In genomic region chr2:66840321-66841014, GRCh38 we compare ENCODE assay signal across 15 cellular contexts.
DNase-seq lines count a peak whose midpoint lies in the region; ATAC-seq and TF ChIP-seq lines count a peak whose summit lies in the region.
"Had no signal": no experiment of that assay in that cellular context is flagged by ENCODE, and none has a peak within 500 bp of the region (broad histone marks: within the 10 kb centered on the region; RNA-seq: fewer than 3 reads in every experiment).

No MANE protein-coding gene starts in this region.

- H3K9me3 ChIP-seq in IMR-90 (ENCODE audit: control insufficient read depth, insufficient read depth, low read length): no peaks in the 10 kb centered on the region
- H3K9me3 ChIP-seq in lower lobe of right lung: no peaks in the 10 kb centered on the region
- H3K9me3 ChIP-seq in transverse colon: no peaks in the 10 kb centered on the region
- no peaks in the 10 kb centered on the region for H3K9me3 ChIP-seq in Caco-2
- no peaks in the 10 kb centered on the region for H3K9me3 ChIP-seq in heart right ventricle

- H3K4me1 ChIP-seq in IMR-90 (ENCODE audit: control insufficient read depth, insufficient read depth, low read length): peaks cover 14% of the 10 kb centered on the region
- H3K4me1 ChIP-seq in lower lobe of right lung: no peaks in the 10 kb centered on the region
- H3K4me1 ChIP-seq in transverse colon: peaks cover 0 to 3% (median 1%) of the 10 kb centered on the region in 4 donors
- H3K4me1 ChIP-seq in Caco-2: peaks cover 17% of the 10 kb centered on the region
- no peaks in the 10 kb centered on the region for H3K4me1 ChIP-seq in heart right ventricle

- H3K4me3 ChIP-seq in IMR-90 (ENCODE audit: insufficient read depth, low read depth, low read length): peak overlapping the region; percentile 37; the same call in 1 of the 2 replicates
- H3K4me3 ChIP-seq in lower lobe of right lung: no peak overlapping the region
- no peak overlapping the region for H3K4me3 ChIP-seq in transverse colon
- no peak overlapping the region for H3K4me3 ChIP-seq in Caco-2 (ENCODE audit: low read depth, low read length)
- H3K4me3 ChIP-seq in heart right ventricle: no peak overlapping the region

- H3K4me1 Mint-ChIP-seq in chondrocyte (ENCODE audit: low read depth) (peaks cover 38% of the 10 kb centered on the region), Caco-2 (ENCODE audit: low read depth, unreplicated experiment) (peaks cover 7% of the 10 kb centered on the region)
- no peaks in the 10 kb centered on the region for H3K4me1 Mint-ChIP-seq in T-helper 2 cell treated with Interferon-gamma antibody and Interleukin-4, amounts not matched to agents 5 μg/mL and 100 μg/mL, for 36 hours (ENCODE audit: low read depth)
- H3K4me1 Mint-ChIP-seq: activated CD4-positive, alpha-beta memory T cell treated with anti-CD3 and anti-CD28 coated beads, Interleukin-2, amount 10 ng/mL, durations not matched to agents 7 days and 5 days; stimulated activated naive B cell treated with anti-CD40 and anti-IgM and Interleukin-4, amounts not matched to agents 10 μg/mL and 1 μg/mL and 100 μg/mL, for 72 hours had no signal

- H3K4me3 Mint-ChIP-seq in chondrocyte (ENCODE audit: unreplicated experiment): no peak overlapping the region
- H3K4me3 Mint-ChIP-seq in T-helper 2 cell treated with Interferon-gamma antibody and Interleukin-4, amounts not matched to agents 5 μg/mL and 100 μg/mL, for 36 hours: no peak overlapping the region
- H3K4me3 Mint-ChIP-seq in Caco-2 (ENCODE audit: unreplicated experiment): no peak overlapping the region
- H3K4me3 Mint-ChIP-seq: activated CD4-positive, alpha-beta memory T cell treated with anti-CD3 and anti-CD28 coated beads, Interleukin-2, amount 10 ng/mL, durations not matched to agents 7 days and 5 days; activated naive CD4-positive, alpha-beta T cell treated with anti-CD3 and anti-CD28 coated beads for 36 hours; dendritic cell treated with granulocyte-macrophage colony-stimulating factor and Interleukin-4, amounts not matched to agents 40 ng/mL and 50 ng/mL, for 4 days; stimulated activated naive B cell treated with anti-CD40 and anti-IgM and Interleukin-4, amounts not matched to agents 10 μg/mL and 1 μg/mL and 100 μg/mL, for 72 hours had no signal

- peak overlapping the region; percentile 87 for H4K91ac ChIP-seq in IMR-90 (ENCODE audit: insufficient read depth, low read depth, low read length)

- H3K79me1 ChIP-seq in IMR-90 (ENCODE audit: low read depth in 1 of 2, low read length in 2 of 2): peaks cover 0 to 8% of the 10 kb centered on the region in 2 experiments; a peak in 2 of 4 replicates

- H3K9ac ChIP-seq in IMR-90 (ENCODE audit: low read depth, low read length): peak overlapping the region; percentile 37

- peak overlapping the region; percentile 100 for H2BK5ac ChIP-seq in IMR-90 (ENCODE audit: low read depth, low read length, poor library complexity, severe bottlenecking)

- TF ChIP-seq CTCF in IMR-90 (conservative IDR thresholded peaks at IDR 0.05; ENCODE audit: low read depth, low read length) (no peak), chondrocyte (IDR thresholded peaks at IDR 0.05) (no peak), lower lobe of right lung (IDR thresholded peaks at IDR 0.05) (no peak), transverse colon (IDR thresholded peaks at IDR 0.05) (no peak), Caco-2 (IDR thresholded peaks at IDR 0.05; ENCODE audit: insufficient read depth in 1 of 2, low read depth in 1 of 2, low read length in 1 of 2, severe bottlenecking in 1 of 2, unreplicated experiment in 1 of 2) (no peak), heart right ventricle (IDR thresholded peaks at IDR 0.05) (no peak)

- no peak for TF ChIP-seq RAD21 in IMR-90 (IDR thresholded peaks at IDR 0.05; ENCODE audit: low read length)

- H3K9me1 ChIP-seq in IMR-90 (ENCODE audit: insufficient read depth, low read length): peaks cover 7% of the 10 kb centered on the region; the same call in 1 of the 2 replicates

- TF ChIP-seq POLR2A in IMR-90 (IDR thresholded peaks at IDR 0.05; ENCODE audit: low read depth, low read length): peak; percentile 71
- no peak for TF ChIP-seq POLR2A in transverse colon (IDR thresholded peaks at IDR 0.05)

- H2BK20ac ChIP-seq in IMR-90 (ENCODE audit: low read depth, low read length): peak overlapping the region; percentile 98

- TF ChIP-seq EP300 in transverse colon (IDR thresholded peaks at IDR 0.05; ENCODE audit: low read depth): no peak

- H3K4me2 ChIP-seq in IMR-90 (ENCODE audit: low read depth, low read length): peak overlapping the region; percentile 82

- DNase-seq in IMR-90 (peak; percentile 75), chondrocyte (ENCODE audit: low spot score) (no peak), lower lobe of right lung (no peak), transverse colon (no peak), Caco-2 (no peak), heart right ventricle (no peak)
- no peak for DNase-seq in T-helper 2 cell treated with Interferon-gamma antibody and Interleukin-4, amounts not matched to agents 5 μg/mL and 100 μg/mL, for 36 hours (ENCODE audit: low spot score)
- DNase-seq: activated CD4-positive, alpha-beta memory T cell treated with anti-CD3 and anti-CD28 coated beads, Interleukin-2, amount 10 ng/mL, durations not matched to agents 7 days and 5 days; activated naive CD4-positive, alpha-beta T cell treated with anti-CD3 and anti-CD28 coated beads for 36 hours; stimulated activated CD4-positive, alpha-beta T cell treated with anti-CD3 and anti-CD28 coated beads, Interleukin-4, amount 100 ng/mL, for 1 hour; stimulated activated naive B cell treated with anti-CD40 and anti-IgM and Interleukin-4, amounts not matched to agents 10 μg/mL and 1 μg/mL and 100 μg/mL, for 72 hours had no signal

- H3K36me3 ChIP-seq in IMR-90 (ENCODE audit: control insufficient read depth, insufficient read depth, low read length) (no peaks in the 10 kb centered on the region), lower lobe of right lung (no peaks in the 10 kb centered on the region), transverse colon (no peaks in the 10 kb centered on the region), Caco-2 (ENCODE audit: control insufficient read depth, insufficient read depth, low read length) (no peaks in the 10 kb centered on the region), heart right ventricle (no peaks in the 10 kb centered on the region)

- H3K27me3 Mint-ChIP-seq in chondrocyte (ENCODE audit: low read depth) (no peaks in the 10 kb centered on the region), Caco-2 (ENCODE audit: insufficient read depth, unreplicated experiment) (no peaks in the 10 kb centered on the region)
- no peaks in the 10 kb centered on the region for H3K27me3 Mint-ChIP-seq in T-helper 2 cell treated with Interferon-gamma antibody and Interleukin-4, amounts not matched to agents 5 μg/mL and 100 μg/mL, for 36 hours (ENCODE audit: low read depth)
- H3K27me3 Mint-ChIP-seq: activated CD4-positive, alpha-beta memory T cell treated with anti-CD3 and anti-CD28 coated beads, Interleukin-2, amount 10 ng/mL, durations not matched to agents 7 days and 5 days; dendritic cell treated with granulocyte-macrophage colony-stimulating factor and Interleukin-4, amounts not matched to agents 40 ng/mL and 50 ng/mL, for 4 days; progenitor cell of endocrine pancreas had no signal

- in situ Hi-C loops in IMR-90 (cut with MboI; ENCODE audit: low sequenced_read_pairs) (loop anchor here (10.0 kb wide), 2 partner anchors 256 to 406 kb away; partner anchors contain the start of gene MEIS1), transverse colon (cut with MboI; ENCODE audit: low pct_ligation_motif_present in 1 of 4, low pct_unique_long_range_greater_than_20kb in 1 of 4, low sequenced_read_pairs in 3 of 4) (no loop called here)

- CTCF ChIA-PET in IMR-90 (lab: Yijun Ruan, JAX) (interaction anchor here (0.6 to 1.3 kb wide), 4 partner anchors 10 to 811 kb away, joined by 3 read pairs; no protein-coding TSS in a partner anchor), Caco-2 (lab: Charles Lee) (no interaction called here)

- H2AFZ ChIP-seq in IMR-90 (replicated peaks; ENCODE audit: low read length, poor library complexity): no peak overlapping the region

- peak overlapping the region; percentile 93 for H3K4ac ChIP-seq in IMR-90 (ENCODE audit: low read depth, low read length)

- H2BK120ac ChIP-seq in IMR-90 (ENCODE audit: low read depth, low read length): peak overlapping the region; percentile 97

- H2BK15ac ChIP-seq in IMR-90 (ENCODE audit: low read depth, low read length): peak overlapping the region; percentile 67; the same call in 2 of the 3 replicates

- WGBS in IMR-90 (ENCODE audit: extremely low coverage in 2 of 2, insufficient read length in 1 of 2), 2 experiments: no CpG with 5 or more reads among the region's 8 CpGs
- 63 to 66% methylated on average over 8 of the region's 8 CpGs for WGBS in transverse colon (ENCODE audit: low coverage in 1 of 2), 2 donors
- 83 to 87% methylated on average over 8 of the region's 8 CpGs for WGBS in heart right ventricle, 2 donors

- dilution Hi-C loops in IMR-90 (cut with HindIII; ENCODE audit: low sequenced_read_pairs, unreplicated experiment): no loop called here

- H4K20me1 ChIP-seq in IMR-90 (ENCODE audit: insufficient read depth, low read length): no peaks in the 10 kb centered on the region

- H4K5ac ChIP-seq in IMR-90 (ENCODE audit: low read depth, low read length): peak overlapping the region; percentile 93

- ATAC-seq in IMR-90 (ENCODE audit: low read depth) (no peak; the same call in 1 of the 2 replicates), lower lobe of right lung (peak; percentile 12 to 53), HG03097 (IDR thresholded peaks at IDR 0.05; ENCODE audit: low FRiP score, unreplicated experiment) (no peak), heart right ventricle (no peak)
- ATAC-seq: Panc1; stimulated activated naive B cell treated with anti-CD40 and anti-IgM and Interleukin-4, amounts not matched to agents 10 μg/mL and 1 μg/mL and 100 μg/mL, for 72 hours had no signal

- peak overlapping the region; percentile 98 for H3K14ac ChIP-seq in IMR-90 (replicated peaks; ENCODE audit: low read depth, low read length)

- no peaks in the 10 kb centered on the region for H3K27me3 ChIP-seq in IMR-90 (ENCODE audit: control insufficient read depth, insufficient read depth, low read length)
- no peaks in the 10 kb centered on the region for H3K27me3 ChIP-seq in lower lobe of right lung (ENCODE audit: low read depth)
- H3K27me3 ChIP-seq in transverse colon: no peaks in the 10 kb centered on the region
- H3K27me3 ChIP-seq in Caco-2 (replicated peaks; ENCODE audit: control insufficient read depth, insufficient read depth, low read length): no peaks in the 10 kb centered on the region
- no peaks in the 10 kb centered on the region for H3K27me3 ChIP-seq in heart right ventricle

- POLR2A ChIA-PET in IMR-90 (lab: Charles Lee; ENCODE audit: unreplicated experiment): interaction anchor here (0.6 to 1.7 kb wide), 4 partner anchors 13 to 435 kb away, joined by 3 to 5 read pairs (median 4); no protein-coding TSS in a partner anchor
- POLR2A ChIA-PET in Caco-2 (lab: Charles Lee): no interaction called here

- BruUV-seq in IMR-90 (replicated peaks; lab: Mats Ljungman, UMichigan): TSS peak; percentile 97
- no TSS peak for BruUV-seq in Caco-2 (replicated peaks; lab: Mats Ljungman, UMichigan)

- peak overlapping the region; percentile 99 for H3K18ac ChIP-seq in IMR-90 (ENCODE audit: low read depth, low read length)

- H2AK5ac ChIP-seq in IMR-90 (ENCODE audit: low read depth, low read length): peak overlapping the region; percentile 38

- H3K9me3 Mint-ChIP-seq in chondrocyte (ENCODE audit: low read depth): peaks cover 7% of the 10 kb centered on the region
- H3K9me3 Mint-ChIP-seq in T-helper 2 cell treated with Interferon-gamma antibody and Interleukin-4, amounts not matched to agents 5 μg/mL and 100 μg/mL, for 36 hours: no peaks in the 10 kb centered on the region
- H3K9me3 Mint-ChIP-seq in Caco-2 (ENCODE audit: unreplicated experiment): no peaks in the 10 kb centered on the region
- H3K9me3 Mint-ChIP-seq: activated CD4-positive, alpha-beta memory T cell treated with anti-CD3 and anti-CD28 coated beads, Interleukin-2, amount 10 ng/mL, durations not matched to agents 7 days and 5 days; activated naive CD4-positive, alpha-beta T cell treated with anti-CD3 and anti-CD28 coated beads for 36 hours; dendritic cell treated with granulocyte-macrophage colony-stimulating factor and Interleukin-4, amounts not matched to agents 40 ng/mL and 50 ng/mL, for 4 days had no signal

- peak overlapping the region; percentile 43 to 89 for H4K8ac ChIP-seq in IMR-90 (ENCODE audit: low read depth in 2 of 2, low read length in 2 of 2)

- H3K23ac ChIP-seq in IMR-90 (ENCODE audit: low read depth, low read length): peak overlapping the region; percentile 95; the same call in 1 of the 2 replicates

- H3K56ac ChIP-seq in IMR-90 (ENCODE audit: extremely low read depth, insufficient read depth, low read length): peak overlapping the region; percentile 95

- H2AK9ac ChIP-seq in IMR-90 (replicated peaks; ENCODE audit: low read depth, low read length, poor library complexity): no peak overlapping the region

- no peaks in the 10 kb centered on the region for H3K36me3 Mint-ChIP-seq in chondrocyte (ENCODE audit: low read depth)
- no peaks in the 10 kb centered on the region for H3K36me3 Mint-ChIP-seq in T-helper 2 cell treated with Interferon-gamma antibody and Interleukin-4, amounts not matched to agents 5 μg/mL and 100 μg/mL, for 36 hours (ENCODE audit: low read depth)
- no peaks in the 10 kb centered on the region for H3K36me3 Mint-ChIP-seq in Caco-2 (ENCODE audit: insufficient read depth, unreplicated experiment)
- H3K36me3 Mint-ChIP-seq: stimulated activated naive B cell treated with anti-CD40 and anti-IgM and Interleukin-4, amounts not matched to agents 10 μg/mL and 1 μg/mL and 100 μg/mL, for 72 hours had no signal

- H3K27ac ChIP-seq in IMR-90 (ENCODE audit: insufficient read depth, low read length) (peak overlapping the region; percentile 92), lower lobe of right lung (peak overlapping the region; percentile 61), transverse colon (peak overlapping the region; percentile 50 to 82 (median 68)), heart right ventricle (no peak overlapping the region)

- H3K27ac Mint-ChIP-seq in chondrocyte (ENCODE audit: unreplicated experiment): peak overlapping the region; percentile 98
- no peak overlapping the region for H3K27ac Mint-ChIP-seq in T-helper 2 cell treated with Interferon-gamma antibody and Interleukin-4, amounts not matched to agents 5 μg/mL and 100 μg/mL, for 36 hours
- no peak overlapping the region for H3K27ac Mint-ChIP-seq in Caco-2 (ENCODE audit: unreplicated experiment)
- H3K27ac Mint-ChIP-seq: activated CD4-positive, alpha-beta memory T cell treated with anti-CD3 and anti-CD28 coated beads, Interleukin-2, amount 10 ng/mL, durations not matched to agents 7 days and 5 days; activated naive CD4-positive, alpha-beta T cell treated with anti-CD3 and anti-CD28 coated beads for 36 hours; dendritic cell treated with granulocyte-macrophage colony-stimulating factor and Interleukin-4, amounts not matched to agents 40 ng/mL and 50 ng/mL, for 4 days; stimulated activated naive B cell treated with anti-CD40 and anti-IgM and Interleukin-4, amounts not matched to agents 10 μg/mL and 1 μg/mL and 100 μg/mL, for 72 hours had no signal

- intact Hi-C loops in IMR-90 (cut with micrococcal nuclease) (loop anchor here (1.0 to 10.0 kb wide), 5 partner anchors 49 to 810 kb away; no protein-coding TSS in a partner anchor), lower lobe of right lung (cut with DNase I) (no loop called here), transverse colon (cut with DNase I; ENCODE audit: low total_unique reads) (no loop called here), Caco-2 (cut with micrococcal nuclease; ENCODE audit: unreplicated experiment) (no loop called here), heart right ventricle (cut with DNase I) (no loop called here)

Comparison
In these comparisons a context has a peak if more than half of its experiments do, and no peak if none do; other contexts are left out.
1. ATAC-seq: peak in lower lobe of right lung (2 of 2); none in IMR-90 (single experiment), HG03097 (single experiment) and heart right ventricle (0 of 8).
2. H3K27ac ChIP-seq: peak in IMR-90 (single experiment), lower lobe of right lung (single experiment) and transverse colon (4 of 4); none in heart right ventricle (0 of 10).